ENCODE assay signal across 9 cellular contexts in the genomic region with DNA sequence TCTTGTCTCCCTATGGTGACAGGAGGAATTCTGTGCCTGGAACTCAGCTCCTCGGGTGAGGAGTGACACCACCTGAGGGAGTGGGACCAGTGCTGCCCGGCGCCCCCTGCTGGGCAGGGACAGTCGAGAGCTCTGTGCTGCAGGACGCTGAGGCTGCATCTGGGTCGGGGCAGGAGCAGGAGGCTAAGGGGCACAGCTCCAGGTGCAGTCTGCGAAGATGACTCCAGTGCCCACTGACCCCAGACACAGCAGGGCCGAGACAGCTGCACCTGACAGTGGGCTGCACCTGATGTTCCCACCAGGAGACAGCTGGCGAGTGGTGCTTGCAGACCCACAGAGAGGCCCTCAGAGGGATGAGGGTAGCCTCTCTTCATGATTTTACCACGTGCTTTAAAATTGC.
DNase-seq lines count a peak whose midpoint lies in the region; ATAC-seq and TF ChIP-seq lines count a peak whose summit lies in the region.
"Had no signal": no experiment of that assay in that cellular context is flagged by ENCODE, and none has a peak within 500 bp of the region (broad histone marks: within the 10 kb centered on the region; RNA-seq: fewer than 3 reads in every experiment).

No MANE protein-coding gene starts in this region.

- TF ChIP-seq CTCF in WTC11 (IDR thresholded peaks at IDR 0.05), result peak; percentile 52; the same call in 1 of the 2 replicates
- TF ChIP-seq CTCF in colonic mucosa (IDR thresholded peaks at IDR 0.05), result peak; percentile 35
- peak; percentile 63 for TF ChIP-seq CTCF in natural killer cell (IDR thresholded peaks at IDR 0.05)
- TF ChIP-seq CTCF in upper lobe of right lung (IDR thresholded peaks at IDR 0.05), result peak; percentile 66

- H3K4me3 ChIP-seq in HAP-1 (no peak overlapping the region), colonic mucosa (no peak overlapping the region), upper lobe of right lung (no peak overlapping the region)

- ATAC-seq in WTC11 (peak; percentile 93), natural killer cell (peak in 2 of 3 donors; percentile 57 to 79), upper lobe of right lung (peak; percentile 81), GM19452 (IDR thresholded peaks at IDR 0.05; ENCODE audit: unreplicated experiment) (no peak), HG03097 (IDR thresholded peaks at IDR 0.05; ENCODE audit: low FRiP score, unreplicated experiment) (no peak)

- POLR2A ChIA-PET in WTC11 (lab: Charles Lee), result no interaction called here

- H3K9ac ChIP-seq in colonic mucosa (ENCODE audit: low read depth in 2 of 2, low read length in 2 of 2), result no peak overlapping the region

- in situ Hi-C loops in HAP-1 (cut with MboI; ENCODE audit: low sequenced_read_pairs), result loop anchor here (25.0 kb wide), 1 partner anchor 1152 kb away; the partner anchor contains the start of gene GABRA5

- H3K4me1 Mint-ChIP-seq in WTC11 (peaks cover 6% of the 10 kb centered on the region; the same call in 1 of the 2 replicates), natural killer cell (no peaks in the 10 kb centered on the region)

- H3K27me3 Mint-ChIP-seq in WTC11 (ENCODE audit: low read depth) (no peaks in the 10 kb centered on the region), natural killer cell (ENCODE audit: low read depth in 2 of 2) (no peaks in the 10 kb centered on the region)
- H3K27me3 Mint-ChIP-seq: dendritic cell treated with granulocyte-macrophage colony-stimulating factor and Interleukin-4, amounts not matched to agents 40 ng/mL and 50 ng/mL, for 4 days had no signal

- H3K27ac ChIP-seq in colonic mucosa, result no peak overlapping the region
- no peak overlapping the region for H3K27ac ChIP-seq in upper lobe of right lung

- intact Hi-C loops in colonic mucosa (cut with DNase I), result no loop called here
- intact Hi-C loops in natural killer cell (cut with micrococcal nuclease), result no loop called here
- intact Hi-C loops in upper lobe of right lung (cut with DNase I), result no loop called here

- H3K27ac Mint-ChIP-seq in WTC11 (no peak overlapping the region), natural killer cell (no peak overlapping the region)
- H3K27ac Mint-ChIP-seq: dendritic cell treated with granulocyte-macrophage colony-stimulating factor and Interleukin-4, amounts not matched to agents 40 ng/mL and 50 ng/mL, for 4 days had no signal

- H3K4me3 Mint-ChIP-seq in WTC11 (no peak overlapping the region), natural killer cell (no peak overlapping the region)
- H3K4me3 Mint-ChIP-seq: dendritic cell treated with granulocyte-macrophage colony-stimulating factor and Interleukin-4, amounts not matched to agents 40 ng/mL and 50 ng/mL, for 4 days had no signal

- H3K36me3 ChIP-seq in HAP-1 (replicated peaks) (no peaks in the 10 kb centered on the region), colonic mucosa (no peaks in the 10 kb centered on the region), upper lobe of right lung (peaks cover 10% of the 10 kb centered on the region)

- H3K9me3 ChIP-seq in HAP-1 (no peaks in the 10 kb centered on the region), colonic mucosa (no peaks in the 10 kb centered on the region), upper lobe of right lung (no peaks in the 10 kb centered on the region)

- no peaks in the 10 kb centered on the region for H3K27me3 ChIP-seq in HAP-1 (ENCODE audit: low read depth)
- no peaks in the 10 kb centered on the region for H3K27me3 ChIP-seq in colonic mucosa
- no peaks in the 10 kb centered on the region for H3K27me3 ChIP-seq in upper lobe of right lung

- H3K9me3 Mint-ChIP-seq in WTC11, result no peaks in the 10 kb centered on the region
- H3K9me3 Mint-ChIP-seq in natural killer cell, result no peaks in the 10 kb centered on the region
- H3K9me3 Mint-ChIP-seq: dendritic cell treated with granulocyte-macrophage colony-stimulating factor and Interleukin-4, amounts not matched to agents 40 ng/mL and 50 ng/mL, for 4 days had no signal

- CTCF ChIA-PET in WTC11 (lab: Charles Lee), result interaction anchor here (0.6 to 2.7 kb wide), 65 partner anchors 9 to 553 kb away, joined by 3 to 36 read pairs (median 4); partner anchors contain the start of gene ATP10A

- H3K36me3 Mint-ChIP-seq in WTC11, result no peaks in the 10 kb centered on the region
- H3K36me3 Mint-ChIP-seq in natural killer cell, result no peaks in the 10 kb centered on the region

- H3K4me1 ChIP-seq in HAP-1, result no peaks in the 10 kb centered on the region
- no peaks in the 10 kb centered on the region for H3K4me1 ChIP-seq in colonic mucosa
- H3K4me1 ChIP-seq in upper lobe of right lung, result no peaks in the 10 kb centered on the region

- DNase-seq in AG20443 (ENCODE audit: low spot score) (peak; percentile 74), HAP-1 (ENCODE audit: low spot score in 2 of 2) (peak; percentile 51 to 86), WTC11 (ENCODE audit: low spot score) (peak; percentile 81), colonic mucosa (no peak), natural killer cell (peak; percentile 34), upper lobe of right lung (peak; percentile 83)

TF ChIP-seq in WTC11, 78 proteins besides CTCF, POLR2A, EP300 and RAD21 (continues in another document):
- no peak for TF ChIP-seq FOXP1 (CRISPR knock-in tag; IDR thresholded peaks at IDR 0.05; ENCODE audit: borderline replicate concordance)
- no peak for TF ChIP-seq HMGA2 (CRISPR knock-in tag; IDR thresholded peaks at IDR 0.05)
- TF ChIP-seq ZNF416 (CRISPR knock-in tag; IDR thresholded peaks at IDR 0.05), result no peak
- no peak for TF ChIP-seq SMAD4 (CRISPR knock-in tag; IDR thresholded peaks at IDR 0.05)
- TF ChIP-seq, protein P1, sequence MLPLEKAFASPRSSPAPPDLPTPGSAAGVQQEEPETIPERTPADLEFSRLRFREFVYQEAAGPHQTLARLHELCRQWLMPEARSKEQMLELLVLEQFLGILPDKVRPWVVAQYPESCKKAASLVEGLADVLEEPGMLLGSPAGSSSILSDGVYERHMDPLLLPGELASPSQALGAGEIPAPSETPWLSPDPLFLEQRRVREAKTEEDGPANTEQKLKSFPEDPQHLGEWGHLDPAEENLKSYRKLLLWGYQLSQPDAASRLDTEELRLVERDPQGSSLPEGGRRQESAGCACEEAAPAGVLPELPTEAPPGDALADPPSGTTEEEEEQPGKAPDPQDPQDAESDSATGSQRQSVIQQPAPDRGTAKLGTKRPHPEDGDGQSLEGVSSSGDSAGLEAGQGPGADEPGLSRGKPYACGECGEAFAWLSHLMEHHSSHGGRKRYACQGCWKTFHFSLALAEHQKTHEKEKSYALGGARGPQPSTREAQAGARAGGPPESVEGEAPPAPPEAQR (CRISPR knock-in tag; IDR thresholded peaks at IDR 0.05), result no peak
- no peak for TF ChIP-seq NR3C1 (CRISPR knock-in tag; conservative IDR thresholded peaks at IDR 0.05; ENCODE audit: low read depth)
- TF ChIP-seq ZBTB21 (CRISPR knock-in tag; IDR thresholded peaks at IDR 0.05; ENCODE audit: borderline replicate concordance), result no peak
- no peak for TF ChIP-seq RELA (CRISPR knock-in tag; IDR thresholded peaks at IDR 0.05; ENCODE audit: borderline replicate concordance)
- TF ChIP-seq NR2C2 (CRISPR knock-in tag; IDR thresholded peaks at IDR 0.05), result no peak
- TF ChIP-seq, protein P2, sequence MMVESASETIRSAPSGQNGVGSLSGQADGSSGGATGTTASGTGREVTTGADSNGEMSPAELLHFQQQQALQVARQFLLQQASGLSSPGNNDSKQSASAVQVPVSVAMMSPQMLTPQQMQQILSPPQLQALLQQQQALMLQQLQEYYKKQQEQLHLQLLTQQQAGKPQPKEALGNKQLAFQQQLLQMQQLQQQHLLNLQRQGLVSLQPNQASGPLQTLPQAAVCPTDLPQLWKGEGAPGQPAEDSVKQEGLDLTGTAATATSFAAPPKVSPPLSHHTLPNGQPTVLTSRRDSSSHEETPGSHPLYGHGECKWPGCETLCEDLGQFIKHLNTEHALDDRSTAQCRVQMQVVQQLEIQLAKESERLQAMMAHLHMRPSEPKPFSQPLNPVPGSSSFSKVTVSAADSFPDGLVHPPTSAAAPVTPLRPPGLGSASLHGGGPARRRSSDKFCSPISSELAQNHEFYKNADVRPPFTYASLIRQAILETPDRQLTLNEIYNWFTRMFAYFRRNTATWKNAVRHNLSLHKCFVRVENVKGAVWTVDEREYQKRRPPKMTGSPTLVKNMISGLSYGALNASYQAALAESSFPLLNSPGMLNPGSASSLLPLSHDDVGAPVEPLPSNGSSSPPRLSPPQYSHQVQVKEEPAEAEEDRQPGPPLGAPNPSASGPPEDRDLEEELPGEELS (CRISPR knock-in tag; IDR thresholded peaks at IDR 0.05), result no peak
- no peak for TF ChIP-seq JUN (CRISPR knock-in tag; IDR thresholded peaks at IDR 0.05)
- TF ChIP-seq FOXJ3 (CRISPR knock-in tag; IDR thresholded peaks at IDR 0.05; ENCODE audit: borderline replicate concordance), result no peak
- no peak for TF ChIP-seq ZBTB43 (CRISPR knock-in tag; IDR thresholded peaks at IDR 0.05)
- TF ChIP-seq NR1H2 (CRISPR knock-in tag; IDR thresholded peaks at IDR 0.05), result no peak
- TF ChIP-seq ZNF317 (CRISPR knock-in tag; IDR thresholded peaks at IDR 0.05; ENCODE audit: borderline replicate concordance, low read depth), result no peak
- no peak for TF ChIP-seq ZNF232 (CRISPR knock-in tag; IDR thresholded peaks at IDR 0.05)
- no peak for TF ChIP-seq JAZF1 (CRISPR knock-in tag; IDR thresholded peaks at IDR 0.05)
- TF ChIP-seq, protein P3, sequence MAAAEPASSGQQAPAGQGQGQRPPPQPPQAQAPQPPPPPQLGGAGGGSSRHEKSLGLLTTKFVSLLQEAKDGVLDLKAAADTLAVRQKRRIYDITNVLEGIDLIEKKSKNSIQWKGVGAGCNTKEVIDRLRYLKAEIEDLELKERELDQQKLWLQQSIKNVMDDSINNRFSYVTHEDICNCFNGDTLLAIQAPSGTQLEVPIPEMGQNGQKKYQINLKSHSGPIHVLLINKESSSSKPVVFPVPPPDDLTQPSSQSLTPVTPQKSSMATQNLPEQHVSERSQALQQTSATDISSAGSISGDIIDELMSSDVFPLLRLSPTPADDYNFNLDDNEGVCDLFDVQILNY (CRISPR knock-in tag; IDR thresholded peaks at IDR 0.05), result no peak

Comparison
In these comparisons a context has a peak if more than half of its experiments do, and no peak if none do; other contexts are left out.
1. ATAC-seq: peak in WTC11 (single experiment), natural killer cell (2 of 3) and upper lobe of right lung (single experiment); none in GM19452 (single experiment) and HG03097 (single experiment).
2. Peak in every context shown above with its lines, with median percentiles within 50 percentile points of each other: CTCF ChIP-seq.